Comparison of ENCODE assay signal across 11 cellular contexts in the genomic region with DNA sequence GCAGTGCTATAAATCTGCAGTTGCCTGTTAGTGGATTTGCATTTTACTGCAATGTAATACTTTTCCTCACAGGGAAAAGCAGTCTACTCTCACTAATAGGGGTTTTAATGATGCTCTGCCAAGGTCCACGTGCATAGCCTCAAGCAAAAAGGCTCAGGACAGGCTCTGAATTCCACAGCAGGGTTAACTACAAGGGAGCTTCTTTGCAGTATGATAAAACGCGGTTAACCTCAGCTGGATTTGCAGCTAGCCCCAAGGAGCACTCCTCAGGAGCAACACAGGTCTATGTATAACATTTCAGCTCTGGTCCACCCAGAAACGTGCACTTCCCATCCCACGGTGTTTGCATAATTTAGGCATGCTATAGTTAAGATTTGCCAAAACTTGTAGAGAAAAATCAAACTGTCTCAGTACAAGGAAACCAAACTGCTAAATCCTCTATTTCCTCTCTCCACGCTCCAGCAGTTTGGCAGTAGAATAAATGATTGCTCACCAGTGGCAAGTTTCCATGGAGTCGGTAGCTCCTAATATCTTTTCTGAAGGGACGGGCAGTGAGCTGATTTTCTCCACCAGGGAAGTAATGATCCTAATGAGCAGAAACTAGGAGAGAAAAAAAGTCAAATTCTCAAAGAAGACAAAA. TPM values are rescaled to one million over a fixed set of nuclear protein-coding genes. Genes with fewer than 3 reads are reported as not detected.
DNase-seq lines count a peak whose midpoint lies in the region; ATAC-seq and TF ChIP-seq lines count a peak whose summit lies in the region.
"Had no signal": no experiment of that assay in that cellular context is flagged by ENCODE, and none has a peak within 500 bp of the region (broad histone marks: within the 10 kb centered on the region; RNA-seq: fewer than 3 reads in every experiment).

No MANE protein-coding gene starts in this region.

- H3K27me3 ChIP-seq in osteoblast (ENCODE audit: insufficient read depth, low read length) = no peaks in the 10 kb centered on the region
- H3K27me3 ChIP-seq: right atrium auricular region had no signal

- peak overlapping the region; percentile 13 for H2AFZ ChIP-seq in osteoblast (ENCODE audit: low read length)

- H3K4me2 ChIP-seq in osteoblast (ENCODE audit: insufficient read depth, low read length) = peak overlapping the region; percentile 50

- no peak for TF ChIP-seq CTCF in epithelial cell of proximal tubule (conservative IDR thresholded peaks at IDR 0.05; ENCODE audit: low read depth, low read length)
- no peak for TF ChIP-seq CTCF in osteoblast (IDR thresholded peaks at IDR 0.05; ENCODE audit: extremely low read depth, low read depth, low read length)

- H3K79me2 ChIP-seq in osteoblast (ENCODE audit: insufficient read depth, low read length) = no peaks in the 10 kb centered on the region

- H3K4me3 ChIP-seq in epithelial cell of proximal tubule (ENCODE audit: low read depth, low read length) = peak overlapping the region; percentile 15
- H3K4me3 ChIP-seq in osteoblast (ENCODE audit: insufficient read depth, low read length) = no peak overlapping the region
- H3K4me3 ChIP-seq: right atrium auricular region had no signal

- ATAC-seq in HG03139 (IDR thresholded peaks at IDR 0.05; ENCODE audit: unreplicated experiment) = no peak
- ATAC-seq in GM21717 (IDR thresholded peaks at IDR 0.05; ENCODE audit: unreplicated experiment) = no peak
- ATAC-seq: activated CD4-positive, alpha-beta T cell treated with anti-CD3 and anti-CD28 coated beads for 36 hours; left lobe of liver had no signal

- no peaks in the 10 kb centered on the region for H4K20me1 ChIP-seq in osteoblast (ENCODE audit: insufficient read depth, low read length)

- no peak overlapping the region for H3K27ac ChIP-seq in osteoblast (ENCODE audit: low read depth, low read length)
- H3K27ac ChIP-seq: right atrium auricular region had no signal

- H3K36me3 ChIP-seq in osteoblast (ENCODE audit: insufficient read depth, low read length) = no peaks in the 10 kb centered on the region
- H3K36me3 ChIP-seq: right atrium auricular region had no signal

- H3K9me3 ChIP-seq in osteoblast (ENCODE audit: low read depth, low read length) = no peaks in the 10 kb centered on the region
- H3K9me3 ChIP-seq: right atrium auricular region had no signal

- peaks cover 14% of the 10 kb centered on the region for H3K4me1 ChIP-seq in osteoblast (ENCODE audit: insufficient read depth, low read length)
- H3K4me1 ChIP-seq: right atrium auricular region had no signal

- DNase-seq in GM03348 (ENCODE audit: low spot score) (peak; percentile 33), NCI-H446 treated with DMSO at 0.1 percent for 48 hours (lab: John Stamatoyannopoulos, UW) (peak; percentile 19), epithelial cell of proximal tubule (ENCODE audit: low read depth) (peak; percentile 58), osteoblast (ENCODE audit: insufficient read length, low spot score, missing footprints) (peak; percentile 78), NCI-H2107 treated with DMSO at 0.1 percent for 48 hours (lab: John Stamatoyannopoulos, UW; ENCODE audit: unreplicated experiment) (no peak)
- DNase-seq: activated CD4-positive, alpha-beta T cell treated with anti-CD3 and anti-CD28 coated beads for 36 hours; activated naive CD4-positive, alpha-beta T cell treated with anti-CD3 and anti-CD28 coated beads, Interleukin-2, amount 10 ng/mL, durations not matched to agents 7 days and 5 days had no signal

RNA-seq across cellular contexts. Expression of a gene that starts 13.1 kb away (rescaled TPM):
- total RNA-seq in epithelial cell of proximal tubule (0.17 TPM in 1 of 2 replicates, not detected in the other), osteoblast (not detected in 2 replicates)
- total RNA-seq: activated CD4-positive, alpha-beta T cell treated with anti-CD3 and anti-CD28 coated beads for 36 hours had no signal

RNA-seq across cellular contexts. Expression of a gene that starts 37.8 kb away (rescaled TPM):
- 147 and 208 TPM in 2 replicates for total RNA-seq in epithelial cell of proximal tubule
- total RNA-seq in osteoblast = 77.8 and 79.3 TPM in 2 replicates
